32 cellular contexts compared by ENCODE assay signal in genomic region chr12:70683976-70684375, GRCh38. TPM values are rescaled to one million over a fixed set of nuclear protein-coding genes. Genes with fewer than 3 reads are reported as not detected.
"Had no signal": no experiment of that assay in that cellular context is flagged by ENCODE, and none has a peak within 500 bp of the region (broad histone marks: within the 10 kb centered on the region; RNA-seq: fewer than 3 reads in every experiment).

No MANE protein-coding gene starts in this region.

- H3K9ac ChIP-seq: KMS-11 had no signal

- H3K9me3 Mint-ChIP-seq: activated B cell treated with CpG ODN at 0.5 μM for 24 hours; activated CD4-positive, alpha-beta memory T cell treated with anti-CD3 and anti-CD28 coated beads for 36 hours; activated naive CD4-positive, alpha-beta T cell treated with anti-CD3 and anti-CD28 coated beads, Interleukin-2, amount 50 U/mL, for 24 hours; activated naive CD8-positive, alpha-beta T cell treated with anti-CD3 and anti-CD28 coated beads, Interleukin-2, amount 10 ng/mL, durations not matched to agents 7 days and 5 days; activated T-cell treated with anti-CD3 and anti-CD28 coated beads, Interleukin-2, amount 50 U/mL, for 4 hours; activated T-helper 1 cell treated with anti-CD3 and anti-CD28 coated beads, Interleukin-12 subunit alpha, Interleukin-12 subunit beta, Interleukin-2, Interleukin-4 antibody, amounts not matched to agents 30 ng/mL and 10 ng/mL and 1 ng/mL, durations not matched to agents 14 hours and 24 hours and 36 hours had no signal

- DNase-seq: activated B cell treated with CpG ODN at 0.5 μM for 24 hours; activated CD4-positive, alpha-beta memory T cell treated with anti-CD3 and anti-CD28 coated beads for 36 hours; activated CD4-positive, alpha-beta T cell treated with anti-CD3 and anti-CD28 coated beads for 4 hours; activated CD4-positive, alpha-beta T cell treated with anti-CD3 and anti-CD28 coated beads, Interleukin-2, amount 50 U/mL, for 1 hour; activated CD4-positive, CD25-positive, alpha-beta regulatory T cell treated with anti-CD3 and anti-CD28 coated beads, Interleukin-2, amount 50 U/mL, for 72 hours; activated CD8-positive, alpha-beta memory T cell treated with anti-CD3 and anti-CD28 coated beads, Interleukin-2, amount 50 U/mL, for 4 hours; activated effector memory CD4-positive, alpha-beta T cell treated with Interleukin-2 at 50 U/mL for 16 hours; activated naive CD8-positive, alpha-beta T cell treated with anti-CD3 and anti-CD28 coated beads, Interleukin-2, amount 10 ng/mL, durations not matched to agents 7 days and 5 days; activated T-cell treated with anti-CD3 and anti-CD28 coated beads for 4 hours; activated T-cell treated with anti-CD3 and anti-CD28 coated beads, Interleukin-2, amount 50 U/mL, for 4 hours; amygdala; NCI-H1105 treated with DMSO at 0.1 percent for 48 hours; NCI-H1436; NCI-H1694; NCI-H1930; NCI-H2081 treated with DMSO at 0.1 percent for 48 hours; NCI-H226; NCI-H524 treated with DMSO at 0.1 percent for 48 hours; Peyer's patch; RPMI8226; SHP77 treated with DMSO at 0.1 percent for 48 hours; SW 1271; T-helper 1 cell; T-helper 2 cell; T-helper 9 cell had no signal

- H3K9me3 ChIP-seq: ascending aorta, Peyer's patch, SJSA1 had no signal

- H3K36me3 ChIP-seq: ascending aorta, Peyer's patch, SJSA1 had no signal

- H3K27me3 ChIP-seq: ascending aorta, Peyer's patch, SJSA1 had no signal

- H3K4me2 ChIP-seq: KMS-11 had no signal

- H3K4me1 ChIP-seq: ascending aorta, Peyer's patch had no signal

- ATAC-seq: activated T-cell treated with anti-CD3 and anti-CD28 coated beads, Interleukin-2, amount 50 U/mL, for 4 hours; SK-N-SH treated with all-trans-retinoic acid at 6 μM for 48 hours had no signal

- H3K4me1 Mint-ChIP-seq: activated B cell treated with CpG ODN at 0.5 μM for 24 hours; activated naive CD4-positive, alpha-beta T cell treated with anti-CD3 and anti-CD28 coated beads, Interleukin-2, amount 50 U/mL, for 24 hours; activated naive CD8-positive, alpha-beta T cell treated with anti-CD3 and anti-CD28 coated beads, Interleukin-2, amount 10 ng/mL, durations not matched to agents 7 days and 5 days had no signal

- H3K27ac Mint-ChIP-seq: activated B cell treated with CpG ODN at 0.5 μM for 24 hours; activated CD4-positive, alpha-beta memory T cell treated with anti-CD3 and anti-CD28 coated beads for 36 hours; activated naive CD4-positive, alpha-beta T cell treated with anti-CD3 and anti-CD28 coated beads, Interleukin-2, amount 50 U/mL, for 24 hours; activated naive CD8-positive, alpha-beta T cell treated with anti-CD3 and anti-CD28 coated beads, Interleukin-2, amount 10 ng/mL, durations not matched to agents 7 days and 5 days; activated T-helper 1 cell treated with anti-CD3 and anti-CD28 coated beads, Interleukin-12 subunit alpha, Interleukin-12 subunit beta, Interleukin-2, Interleukin-4 antibody, amounts not matched to agents 30 ng/mL and 10 ng/mL and 1 ng/mL, durations not matched to agents 14 hours and 24 hours and 36 hours had no signal

- H3K27ac ChIP-seq: ascending aorta, KMS-11, Peyer's patch, SJSA1, VCaP had no signal

- H3K4me3 ChIP-seq: ascending aorta, Peyer's patch, SJSA1 had no signal

- H3K36me3 Mint-ChIP-seq: activated CD4-positive, alpha-beta memory T cell treated with anti-CD3 and anti-CD28 coated beads for 36 hours; activated naive CD4-positive, alpha-beta T cell treated with anti-CD3 and anti-CD28 coated beads, Interleukin-2, amount 50 U/mL, for 24 hours; activated naive CD8-positive, alpha-beta T cell treated with anti-CD3 and anti-CD28 coated beads, Interleukin-2, amount 10 ng/mL, durations not matched to agents 7 days and 5 days had no signal

- H3K4me3 Mint-ChIP-seq: activated B cell treated with CpG ODN at 0.5 μM for 24 hours; activated CD4-positive, alpha-beta memory T cell treated with anti-CD3 and anti-CD28 coated beads for 36 hours; activated naive CD4-positive, alpha-beta T cell treated with anti-CD3 and anti-CD28 coated beads, Interleukin-2, amount 50 U/mL, for 24 hours; activated naive CD8-positive, alpha-beta T cell treated with anti-CD3 and anti-CD28 coated beads, Interleukin-2, amount 10 ng/mL, durations not matched to agents 7 days and 5 days; activated T-cell treated with anti-CD3 and anti-CD28 coated beads, Interleukin-2, amount 50 U/mL, for 4 hours; activated T-helper 1 cell treated with anti-CD3 and anti-CD28 coated beads, Interleukin-12 subunit alpha, Interleukin-12 subunit beta, Interleukin-2, Interleukin-4 antibody, amounts not matched to agents 30 ng/mL and 10 ng/mL and 1 ng/mL, durations not matched to agents 14 hours and 24 hours and 36 hours had no signal

RNA-seq across cellular contexts. Expression of gene PTPRB, which starts 46.7 kb away (rescaled TPM):
- total RNA-seq: activated B cell treated with CpG ODN at 0.5 μM for 24 hours; activated CD4-positive, alpha-beta memory T cell treated with anti-CD3 and anti-CD28 coated beads for 36 hours; activated naive CD8-positive, alpha-beta T cell treated with anti-CD3 and anti-CD28 coated beads, Interleukin-2, amount 10 ng/mL, durations not matched to agents 7 days and 5 days; activated T-helper 1 cell treated with anti-CD3 and anti-CD28 coated beads, Interleukin-12 subunit alpha, Interleukin-12 subunit beta, Interleukin-2, Interleukin-4 antibody, amounts not matched to agents 30 ng/mL and 10 ng/mL and 1 ng/mL, durations not matched to agents 14 hours and 24 hours and 36 hours had no signal
